Comparison of ENCODE assay signal across 1 cellular context in the genomic region with DNA sequence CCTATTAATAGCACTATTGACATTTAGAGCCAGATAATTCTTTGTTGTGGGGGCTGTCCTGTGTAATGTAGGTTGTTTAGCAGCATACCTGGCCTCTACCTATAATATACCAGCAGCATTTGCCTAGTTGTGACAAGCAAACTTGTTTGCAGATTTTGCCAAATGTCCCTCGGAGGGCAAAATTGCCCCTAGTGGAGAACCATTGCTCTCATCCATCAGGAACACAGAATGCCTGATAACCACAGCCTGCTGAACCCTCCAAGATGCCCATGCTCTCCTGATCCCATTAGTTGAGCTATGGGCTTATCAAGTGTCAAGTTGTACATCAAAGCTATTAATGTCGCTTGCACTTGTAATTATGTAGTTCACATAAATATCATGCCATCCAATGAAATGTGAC.
TF ChIP-seq lines count a peak whose summit lies in the region.

No MANE protein-coding gene starts in this region.

TF ChIP-seq in WTC11, 78 proteins besides CTCF, POLR2A, EP300 and RAD21 (continued from another document):
- TF ChIP-seq, protein P1, sequence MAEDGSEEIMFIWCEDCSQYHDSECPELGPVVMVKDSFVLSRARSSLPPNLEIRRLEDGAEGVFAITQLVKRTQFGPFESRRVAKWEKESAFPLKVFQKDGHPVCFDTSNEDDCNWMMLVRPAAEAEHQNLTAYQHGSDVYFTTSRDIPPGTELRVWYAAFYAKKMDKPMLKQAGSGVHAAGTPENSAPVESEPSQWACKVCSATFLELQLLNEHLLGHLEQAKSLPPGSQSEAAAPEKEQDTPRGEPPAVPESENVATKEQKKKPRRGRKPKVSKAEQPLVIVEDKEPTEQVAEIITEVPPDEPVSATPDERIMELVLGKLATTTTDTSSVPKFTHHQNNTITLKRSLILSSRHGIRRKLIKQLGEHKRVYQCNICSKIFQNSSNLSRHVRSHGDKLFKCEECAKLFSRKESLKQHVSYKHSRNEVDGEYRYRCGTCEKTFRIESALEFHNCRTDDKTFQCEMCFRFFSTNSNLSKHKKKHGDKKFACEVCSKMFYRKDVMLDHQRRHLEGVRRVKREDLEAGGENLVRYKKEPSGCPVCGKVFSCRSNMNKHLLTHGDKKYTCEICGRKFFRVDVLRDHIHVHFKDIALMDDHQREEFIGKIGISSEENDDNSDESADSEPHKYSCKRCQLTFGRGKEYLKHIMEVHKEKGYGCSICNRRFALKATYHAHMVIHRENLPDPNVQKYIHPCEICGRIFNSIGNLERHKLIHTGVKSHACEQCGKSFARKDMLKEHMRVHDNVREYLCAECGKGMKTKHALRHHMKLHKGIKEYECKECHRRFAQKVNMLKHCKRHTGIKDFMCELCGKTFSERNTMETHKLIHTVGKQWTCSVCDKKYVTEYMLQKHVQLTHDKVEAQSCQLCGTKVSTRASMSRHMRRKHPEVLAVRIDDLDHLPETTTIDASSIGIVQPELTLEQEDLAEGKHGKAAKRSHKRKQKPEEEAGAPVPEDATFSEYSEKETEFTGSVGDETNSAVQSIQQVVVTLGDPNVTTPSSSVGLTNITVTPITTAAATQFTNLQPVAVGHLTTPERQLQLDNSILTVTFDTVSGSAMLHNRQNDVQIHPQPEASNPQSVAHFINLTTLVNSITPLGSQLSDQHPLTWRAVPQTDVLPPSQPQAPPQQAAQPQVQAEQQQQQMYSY (CRISPR knock-in tag; IDR thresholded peaks at IDR 0.05), result no peak
TF ChIP-seq in WTC11: peak in this region for 0.
